In genomic region chr13:44814144-44814543, GRCh38 we compare ENCODE assay signal across 14 cellular contexts.
DNase-seq lines count a peak whose midpoint lies in the region; ATAC-seq and TF ChIP-seq lines count a peak whose summit lies in the region.
"Had no signal": no experiment of that assay in that cellular context is flagged by ENCODE, and none has a peak within 500 bp of the region (broad histone marks: within the 10 kb centered on the region; RNA-seq: fewer than 3 reads in every experiment).

No MANE protein-coding gene starts in this region.

- 79% methylated on average over 2 of the region's 2 CpGs for WGBS in hepatocyte (ENCODE audit: low lambda C conversion rate, missing lambda C conversion rate)

- no peak for ATAC-seq in GM21528 (IDR thresholded peaks at IDR 0.05; ENCODE audit: low FRiP score, unreplicated experiment)
- no peak for ATAC-seq in GM19328 (IDR thresholded peaks at IDR 0.05; ENCODE audit: unreplicated experiment)
- ATAC-seq in GM21576 (IDR thresholded peaks at IDR 0.05; ENCODE audit: unreplicated experiment) = no peak
- ATAC-seq in HG02571 (IDR thresholded peaks at IDR 0.05; ENCODE audit: unreplicated experiment) = no peak
- ATAC-seq: CD8-positive, alpha-beta T cell had no signal

- H3K27me3 ChIP-seq in ascending aorta (no peaks in the 10 kb centered on the region), hepatocyte (no peaks in the 10 kb centered on the region)

- intact Hi-C loops in ascending aorta (cut with DNase I) = loop anchor here (5.0 kb wide), 2 partner anchors 92 to 237 kb away; partner anchors contain the start of gene TSC22D1

- no peaks in the 10 kb centered on the region for H3K79me2 ChIP-seq in hepatocyte

- no peak overlapping the region for H3K4me2 ChIP-seq in hepatocyte

- H3K4me3 ChIP-seq in ascending aorta (no peak overlapping the region), hepatocyte (no peak overlapping the region)

- DNase-seq in EH (ENCODE audit: low read depth) (peak; percentile 27), ascending aorta (ENCODE audit: low spot score in 2 of 2) (no peak), hepatocyte (ENCODE audit: low spot score) (no peak), renal cortical epithelial cell (ENCODE audit: low read depth) (peak; percentile 35)
- DNase-seq: CD8-positive, alpha-beta T cell; COR-L47; DND-41; GF-D8; GOT3; H9 had no signal

- H3K4me1 ChIP-seq in ascending aorta (peaks cover 0 to 35% of the 10 kb centered on the region in 2 donors), hepatocyte (ENCODE audit: insufficient read depth) (peaks cover 59% of the 10 kb centered on the region)

- TF ChIP-seq CTCF in ascending aorta (IDR thresholded peaks at IDR 0.05) = no peak
- no peak for TF ChIP-seq CTCF in hepatocyte (IDR thresholded peaks at IDR 0.05; ENCODE audit: poor library complexity)

- H2AFZ ChIP-seq in hepatocyte = no peak overlapping the region

- H3K27ac ChIP-seq in ascending aorta = peak overlapping the region; percentile 40 to 51
- peak overlapping the region; percentile 81 for H3K27ac ChIP-seq in hepatocyte

- no peaks in the 10 kb centered on the region for H3K9me3 ChIP-seq in ascending aorta
- no peaks in the 10 kb centered on the region for H3K9me3 ChIP-seq in hepatocyte (ENCODE audit: low read depth)

- H4K20me1 ChIP-seq in hepatocyte (ENCODE audit: insufficient read depth, poor library complexity, severe bottlenecking) = no peaks in the 10 kb centered on the region

- H3K36me3 ChIP-seq in ascending aorta = no peaks in the 10 kb centered on the region
- no peaks in the 10 kb centered on the region for H3K36me3 ChIP-seq in hepatocyte (replicated peaks; ENCODE audit: insufficient read depth, low read depth)

- H3K9me2 ChIP-seq in hepatocyte (replicated peaks; ENCODE audit: insufficient read depth) = no peaks in the 10 kb centered on the region

Comparison
In these comparisons a context has a peak if more than half of its experiments do, and no peak if none do; other contexts are left out.
1. DNase-seq: peak in EH (single experiment) and renal cortical epithelial cell (single experiment); none in ascending aorta (0 of 2) and hepatocyte (single experiment).